In the genomic region with DNA sequence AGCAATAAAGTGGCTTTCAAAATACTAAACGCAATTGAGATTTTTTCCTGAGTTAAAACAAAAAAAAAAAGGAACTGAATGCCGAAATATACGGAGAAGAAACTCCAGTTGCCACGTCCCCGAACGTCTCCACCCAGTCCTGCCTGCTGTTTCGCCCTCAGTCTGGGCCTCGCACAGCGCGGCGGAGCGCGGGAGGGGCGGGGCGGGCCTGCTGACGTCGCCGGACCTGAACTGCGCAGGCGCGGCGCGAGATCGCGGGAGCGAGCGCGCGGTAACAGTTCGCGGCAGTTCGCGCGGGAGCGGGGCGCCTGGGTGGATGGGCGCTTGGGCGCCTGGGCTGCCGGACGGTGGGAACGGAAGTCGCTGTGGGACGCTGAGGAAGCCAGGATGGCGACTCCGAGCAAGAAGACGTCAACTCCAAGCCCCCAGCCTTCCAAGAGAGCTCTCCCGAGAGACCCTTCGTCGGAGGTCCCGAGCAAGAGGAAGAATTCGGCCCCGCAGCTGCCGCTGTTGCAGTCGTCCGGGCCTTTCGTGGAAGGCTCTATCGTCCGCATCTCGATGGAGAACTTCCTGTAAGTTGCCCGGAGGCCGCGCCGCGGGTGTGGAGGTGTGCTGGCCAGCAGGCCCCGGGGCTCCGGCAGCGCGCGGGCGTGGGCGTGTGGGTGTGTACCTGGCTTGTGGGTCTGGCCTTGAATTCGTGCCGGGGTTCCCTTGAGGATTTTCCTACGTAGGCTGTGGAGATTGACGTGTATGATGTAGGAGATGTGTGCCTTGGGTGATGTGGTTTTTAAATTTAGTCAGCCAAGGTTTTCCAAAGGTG, we compare ENCODE assay signal across 8 cellular contexts. TPM values are rescaled to one million over a fixed set of nuclear protein-coding genes. Genes with fewer than 3 reads are reported as not detected.
DNase-seq lines count a peak whose midpoint lies in the region; ATAC-seq and TF ChIP-seq lines count a peak whose summit lies in the region.

A gene (plus strand): TSS at position 287 of the 820 bp plus-strand sequence. CDS start 101 bp downstream, at position 388.

- peak within 1 kb of the TSS; percentile 96 for H2AFZ ChIP-seq in Loucy (ENCODE audit: low read length)

- H3K27me3 ChIP-seq in H7 (ENCODE audit: control insufficient read depth, insufficient read depth, low read length) (no peaks in the 10 kb centered on the region), Loucy (ENCODE audit: insufficient read depth, low read length, poor library complexity, severe bottlenecking) (no peaks in the 10 kb centered on the region), RWPE2 (ENCODE audit: insufficient read depth, poor library complexity, severe bottlenecking) (no peaks in the 10 kb centered on the region)

- intact Hi-C loops in activated T-helper 2 cell treated with anti-CD3 and anti-CD28 coated beads, Interferon-gamma antibody, Interleukin-2, Interleukin-4, amounts not matched to agents 10 μg/mL and 5 μg/mL and 100 μg/mL, durations not matched to agents 14 hours and 24 hours and 36 hours (cut with micrococcal nuclease) = loop anchor here (2.0 to 5.0 kb wide), 3 partner anchors 154 to 344 kb away; no protein-coding TSS in a partner anchor

- H3F3A ChIP-seq in Loucy (ENCODE audit: low read depth) = no peaks in the 10 kb centered on the region

- peak within 1 kb of the TSS; percentile 96 for H3K27ac Mint-ChIP-seq in activated T-helper 2 cell treated with anti-CD3 and anti-CD28 coated beads, Interferon-gamma antibody, Interleukin-2, Interleukin-4, amounts not matched to agents 10 μg/mL and 5 μg/mL and 100 μg/mL, durations not matched to agents 14 hours and 24 hours and 36 hours
- H3K27ac Mint-ChIP-seq in naive thymus-derived CD8-positive, alpha-beta T cell = peak within 1 kb of the TSS; percentile 91 to 99 (median 98)
- H3K27ac Mint-ChIP-seq in stimulated activated naive B cell treated with anti-CD40 and anti-IgM and Interleukin-4, amounts not matched to agents 10 μg/mL and 1 μg/mL and 100 μg/mL, for 72 hours = peak within 1 kb of the TSS; percentile 99

- H3K4me3 Mint-ChIP-seq in activated T-helper 2 cell treated with anti-CD3 and anti-CD28 coated beads, Interferon-gamma antibody, Interleukin-2, Interleukin-4, amounts not matched to agents 10 μg/mL and 5 μg/mL and 100 μg/mL, durations not matched to agents 14 hours and 24 hours and 36 hours (ENCODE audit: low read depth) = peak within 1 kb of the TSS; percentile 87
- peak within 1 kb of the TSS; percentile 87 to 97 (median 93) for H3K4me3 Mint-ChIP-seq in naive thymus-derived CD8-positive, alpha-beta T cell
- H3K4me3 Mint-ChIP-seq in stimulated activated naive B cell treated with anti-CD40 and anti-IgM and Interleukin-4, amounts not matched to agents 10 μg/mL and 1 μg/mL and 100 μg/mL, for 72 hours = peak within 1 kb of the TSS; percentile 91 to 93

- H3K79me2 ChIP-seq in Loucy (ENCODE audit: insufficient read depth, low read length) = peaks cover 65% of the 10 kb centered on the region

- no peaks in the 10 kb centered on the region for H3K9me2 ChIP-seq in Loucy (replicated peaks; ENCODE audit: low read depth, low read length)

- peaks cover 47% of the 10 kb centered on the region for H3K4me1 Mint-ChIP-seq in activated T-helper 2 cell treated with anti-CD3 and anti-CD28 coated beads, Interferon-gamma antibody, Interleukin-2, Interleukin-4, amounts not matched to agents 10 μg/mL and 5 μg/mL and 100 μg/mL, durations not matched to agents 14 hours and 24 hours and 36 hours (ENCODE audit: low read depth)
- H3K4me1 Mint-ChIP-seq in naive thymus-derived CD8-positive, alpha-beta T cell = peaks cover 32 to 70% (median 67%) of the 10 kb centered on the region in 4 donors
- H3K4me1 Mint-ChIP-seq in stimulated activated naive B cell treated with anti-CD40 and anti-IgM and Interleukin-4, amounts not matched to agents 10 μg/mL and 1 μg/mL and 100 μg/mL, for 72 hours = peaks cover 44 to 56% of the 10 kb centered on the region in 2 donors

- peaks cover 46% of the 10 kb centered on the region for H4K20me1 ChIP-seq in Loucy (ENCODE audit: insufficient read depth, low read length, poor library complexity, severe bottlenecking)

- H3K36me3 Mint-ChIP-seq in activated T-helper 2 cell treated with anti-CD3 and anti-CD28 coated beads, Interferon-gamma antibody, Interleukin-2, Interleukin-4, amounts not matched to agents 10 μg/mL and 5 μg/mL and 100 μg/mL, durations not matched to agents 14 hours and 24 hours and 36 hours (ENCODE audit: low read depth) = peaks cover 38% of the 10 kb centered on the region
- peaks cover 0 to 21% (median 7%) of the 10 kb centered on the region in 3 donors for H3K36me3 Mint-ChIP-seq in naive thymus-derived CD8-positive, alpha-beta T cell
- peaks cover 42 to 45% of the 10 kb centered on the region in 2 donors for H3K36me3 Mint-ChIP-seq in stimulated activated naive B cell treated with anti-CD40 and anti-IgM and Interleukin-4, amounts not matched to agents 10 μg/mL and 1 μg/mL and 100 μg/mL, for 72 hours

- H3K27me3 Mint-ChIP-seq in activated T-helper 2 cell treated with anti-CD3 and anti-CD28 coated beads, Interferon-gamma antibody, Interleukin-2, Interleukin-4, amounts not matched to agents 10 μg/mL and 5 μg/mL and 100 μg/mL, durations not matched to agents 14 hours and 24 hours and 36 hours (ENCODE audit: low read depth) = peaks cover 7% of the 10 kb centered on the region
- H3K27me3 Mint-ChIP-seq in naive thymus-derived CD8-positive, alpha-beta T cell = no peaks in the 10 kb centered on the region
- no peaks in the 10 kb centered on the region for H3K27me3 Mint-ChIP-seq in stimulated activated naive B cell treated with anti-CD40 and anti-IgM and Interleukin-4, amounts not matched to agents 10 μg/mL and 1 μg/mL and 100 μg/mL, for 72 hours

- H3K27ac ChIP-seq in RWPE2 (ENCODE audit: poor library complexity, severe bottlenecking) = peak within 1 kb of the TSS; percentile 85

- H3K4me3 ChIP-seq in H7 (ENCODE audit: insufficient read depth, low read depth, low read length) = peak within 1 kb of the TSS; percentile 95
- H3K4me3 ChIP-seq in Loucy (ENCODE audit: low read length, poor library complexity, severe bottlenecking) = peak within 1 kb of the TSS; percentile 79
- H3K4me3 ChIP-seq in RWPE2 (ENCODE audit: severe bottlenecking) = peak within 1 kb of the TSS; percentile 72
- peak within 1 kb of the TSS; percentile 78 for H3K4me3 ChIP-seq in fibroblast of mammary gland (ENCODE audit: control insufficient read depth, low read depth, low read length)

- H3K4me1 ChIP-seq in Loucy (ENCODE audit: insufficient read depth, low read length, poor library complexity, severe bottlenecking) (peaks cover 85% of the 10 kb centered on the region), RWPE2 (ENCODE audit: insufficient read depth, poor library complexity, severe bottlenecking) (peaks cover 65% of the 10 kb centered on the region)

- POLR2A ChIA-PET in naive thymus-derived CD8-positive, alpha-beta T cell (lab: Charles Lee) = interaction anchor here (0.7 to 3.0 kb wide), 7 partner anchors 11 to 274 kb away, joined by 3 to 24 read pairs (median 3); a partner anchor contains a TSS

- H3K9me3 ChIP-seq in Loucy (ENCODE audit: insufficient read depth, low read depth, low read length) (no peaks in the 10 kb centered on the region), RWPE2 (ENCODE audit: severe bottlenecking) (no peaks in the 10 kb centered on the region)

- H3K9ac ChIP-seq in Loucy (ENCODE audit: low read depth, low read length, poor library complexity, severe bottlenecking) = peak within 1 kb of the TSS; percentile 90

- no peaks in the 10 kb centered on the region; the same call in 1 of the 2 replicates for H3K36me3 ChIP-seq in H7 (replicated peaks; ENCODE audit: control insufficient read depth, insufficient read depth, low read length)
- H3K36me3 ChIP-seq in Loucy (ENCODE audit: insufficient read depth, low read length) = no peaks in the 10 kb centered on the region
- H3K36me3 ChIP-seq in RWPE2 (ENCODE audit: low read depth) = peaks cover 37% of the 10 kb centered on the region

- peak within 1 kb of the TSS; percentile 96 for H3K4me2 ChIP-seq in Loucy (ENCODE audit: low read depth, low read length, poor library complexity, severe bottlenecking)

- peak; percentile 72 for ATAC-seq in RWPE2 (ENCODE audit: low read depth)
- peak; percentile 86 for ATAC-seq in naive thymus-derived CD8-positive, alpha-beta T cell
- peak; percentile 69 to 80 for ATAC-seq in stimulated activated naive B cell treated with anti-CD40 and anti-IgM and Interleukin-4, amounts not matched to agents 10 μg/mL and 1 μg/mL and 100 μg/mL, for 72 hours (replicated peaks)

- TF ChIP-seq CTCF in Loucy (conservative IDR thresholded peaks at IDR 0.05; ENCODE audit: low read length) (no peak), RWPE2 (IDR thresholded peaks at IDR 0.05; ENCODE audit: poor library complexity, severe bottlenecking) (no peak), fibroblast of mammary gland (conservative IDR thresholded peaks at IDR 0.05; ENCODE audit: control insufficient read depth, insufficient read depth, low read depth, low read length) (no peak)

- no peaks in the 10 kb centered on the region for H3K9me3 Mint-ChIP-seq in activated T-helper 2 cell treated with anti-CD3 and anti-CD28 coated beads, Interferon-gamma antibody, Interleukin-2, Interleukin-4, amounts not matched to agents 10 μg/mL and 5 μg/mL and 100 μg/mL, durations not matched to agents 14 hours and 24 hours and 36 hours
- no peaks in the 10 kb centered on the region for H3K9me3 Mint-ChIP-seq in naive thymus-derived CD8-positive, alpha-beta T cell
- peaks cover 5 to 9% of the 10 kb centered on the region in 2 donors for H3K9me3 Mint-ChIP-seq in stimulated activated naive B cell treated with anti-CD40 and anti-IgM and Interleukin-4, amounts not matched to agents 10 μg/mL and 1 μg/mL and 100 μg/mL, for 72 hours

- DNase-seq in ELF-1 (ENCODE audit: low read depth, low spot score) = peak; percentile 93
- DNase-seq in H7 = peak; percentile 91
- DNase-seq in RWPE2 (ENCODE audit: low spot score) = peak; percentile 88
- peak; percentile 89 for DNase-seq in activated T-helper 2 cell treated with anti-CD3 and anti-CD28 coated beads, Interferon-gamma antibody, Interleukin-2, Interleukin-4, amounts not matched to agents 10 μg/mL and 5 μg/mL and 100 μg/mL, durations not matched to agents 14 hours and 24 hours and 36 hours (ENCODE audit: low spot score)
- peak; percentile 94 for DNase-seq in fibroblast of mammary gland (ENCODE audit: low read depth)
- peak; percentile 80 to 94 (median 90) for DNase-seq in naive thymus-derived CD8-positive, alpha-beta T cell
- DNase-seq in stimulated activated naive B cell treated with anti-CD40 and anti-IgM and Interleukin-4, amounts not matched to agents 10 μg/mL and 1 μg/mL and 100 μg/mL, for 72 hours = peak; percentile 95

RNA-seq across cellular contexts. Expression of the gene that starts here (rescaled TPM):
- 11.1 and 25.9 TPM in 2 replicates for total RNA-seq in H7 (2014; rRNA removed; shearing (Covaris generic))
- 45.3 and 51.0 TPM in 2 replicates for total RNA-seq in activated T-helper 2 cell treated with anti-CD3 and anti-CD28 coated beads, Interferon-gamma antibody, Interleukin-2, Interleukin-4, amounts not matched to agents 10 μg/mL and 5 μg/mL and 100 μg/mL, durations not matched to agents 14 hours and 24 hours and 36 hours
- 10 to 100 TPM; 47.0 to 48.3 TPM for total RNA-seq in naive thymus-derived CD8-positive, alpha-beta T cell
- 10 to 100 TPM; 15.2 to 17.2 (median 16.9) TPM for polyA plus RNA-seq in naive thymus-derived CD8-positive, alpha-beta T cell

Comparison
In these comparisons a context has a peak if more than half of its experiments do, and no peak if none do; other contexts are left out.
1. Peak in every context shown above with its lines: DNase-seq, ATAC-seq, H3K4me3 ChIP-seq and H3K27ac ChIP-seq.